ENCODE assay signal across 1 cellular context in genomic region chr20:41006936-41007871, GRCh38.
TF ChIP-seq lines count a peak whose summit lies in the region.

No MANE protein-coding gene starts in this region.

TF ChIP-seq in HepG2, 621 proteins besides CTCF, POLR2A, EP300 and RAD21 (continues in another document):
- no peak for TF ChIP-seq SNAPC5 (CRISPR knock-in tag; IDR thresholded peaks at IDR 0.05; ENCODE audit: borderline replicate concordance)
- no peak for TF ChIP-seq ZNF484 (CRISPR knock-in tag; IDR thresholded peaks at IDR 0.05; ENCODE audit: borderline replicate concordance, low read depth)
- 0 out of 2 replicates have a peak, but pooled peaks have one; percentile 67 for TF ChIP-seq ZNF737 (CRISPR knock-in tag; IDR thresholded peaks at IDR 0.05; ENCODE audit: borderline replicate concordance)
- TF ChIP-seq HIVEP1 (CRISPR knock-in tag; IDR thresholded peaks at IDR 0.05): peak; percentile 62; the same call in 1 of the 2 replicates
- peak; percentile 64; the same call in 1 of the 2 replicates for TF ChIP-seq ZNF619 (CRISPR knock-in tag; IDR thresholded peaks at IDR 0.05)
- no peak for TF ChIP-seq NR2F6 (IDR thresholded peaks at IDR 0.05)
- no peak for TF ChIP-seq NR2F6 (CRISPR knock-in tag; IDR thresholded peaks at IDR 0.05)
- TF ChIP-seq ZNF326 (CRISPR knock-in tag; IDR thresholded peaks at IDR 0.05; ENCODE audit: borderline replicate concordance): no peak
- peak; percentile 67; the same call in 1 of the 2 replicates for TF ChIP-seq MTERF4 (CRISPR knock-in tag; IDR thresholded peaks at IDR 0.05)
- TF ChIP-seq ATF7 (IDR thresholded peaks at IDR 0.05): no peak
- TF ChIP-seq ATF7 (CRISPR knock-in tag; IDR thresholded peaks at IDR 0.05): no peak
- 0 out of 2 replicates have a peak, but pooled peaks have one; percentile 22 for TF ChIP-seq ZNF280B (CRISPR knock-in tag; IDR thresholded peaks at IDR 0.05; ENCODE audit: borderline replicate concordance)
- no peak for TF ChIP-seq XRCC5 (optimal IDR thresholded peaks at IDR 0.05; ENCODE audit: low read length)
- 0 out of 2 replicates have a peak, but pooled peaks have one; percentile 27 for TF ChIP-seq NFAT5 (CRISPR knock-in tag; IDR thresholded peaks at IDR 0.05)
- TF ChIP-seq STAT5B (CRISPR knock-in tag; IDR thresholded peaks at IDR 0.05): no peak
- TF ChIP-seq DRAP1 (CRISPR knock-in tag; IDR thresholded peaks at IDR 0.05): peak; percentile 75; the same call in 1 of the 2 replicates
- no peak for TF ChIP-seq YY1 (IDR thresholded peaks at IDR 0.05; ENCODE audit: insufficient read depth, insufficient replicate concordance, low read depth, low read length)
- no peak for TF ChIP-seq HMGXB4 (CRISPR knock-in tag; IDR thresholded peaks at IDR 0.05; ENCODE audit: borderline replicate concordance in 1 of 2, low read depth in 1 of 2)
- TF ChIP-seq ZNF776 (CRISPR knock-in tag; IDR thresholded peaks at IDR 0.05): 0 out of 2 replicates have a peak, but pooled peaks have one; percentile 57
- TF ChIP-seq NFKB2 (CRISPR knock-in tag; IDR thresholded peaks at IDR 0.05; ENCODE audit: borderline replicate concordance): 0 out of 2 replicates have a peak, but pooled peaks have one; percentile 55
- TF ChIP-seq FIP1L1 (IDR thresholded peaks at IDR 0.05; ENCODE audit: borderline replicate concordance, insufficient read depth, low read depth, low read length): no peak
- peak; percentile 51; the same call in 1 of the 2 replicates for TF ChIP-seq CEBPB (IDR thresholded peaks at IDR 0.05; ENCODE audit: borderline replicate concordance, low read depth, low read length)
- TF ChIP-seq ZNF687 (CRISPR knock-in tag; IDR thresholded peaks at IDR 0.05): peak; percentile 53
- TF ChIP-seq NFE2L1 (CRISPR knock-in tag; IDR thresholded peaks at IDR 0.05; ENCODE audit: borderline replicate concordance): 0 out of 2 replicates have a peak, but pooled peaks have one; percentile 38
- TF ChIP-seq ZNF281 (CRISPR knock-in tag; IDR thresholded peaks at IDR 0.05; ENCODE audit: borderline replicate concordance): peak; percentile 80
- TF ChIP-seq MYC (CRISPR knock-in tag; IDR thresholded peaks at IDR 0.05; ENCODE audit: borderline replicate concordance): peak; percentile 36; the same call in 1 of the 2 replicates
- TF ChIP-seq ZNF629 (CRISPR knock-in tag; conservative IDR thresholded peaks at IDR 0.05): 0 out of 2 replicates have a peak, but pooled peaks have one; percentile 21
- peak; percentile 81; the same call in 1 of the 2 replicates for TF ChIP-seq ZNF225 (CRISPR knock-in tag; IDR thresholded peaks at IDR 0.05)
- TF ChIP-seq KLF13 (CRISPR knock-in tag; IDR thresholded peaks at IDR 0.05): 0 out of 2 replicates have a peak, but pooled peaks have one; percentile 42
- TF ChIP-seq SOX6 (IDR thresholded peaks at IDR 0.05): no peak
- TF ChIP-seq SOX6 (CRISPR knock-in tag; IDR thresholded peaks at IDR 0.05): peak; percentile 12; the same call in 1 of the 2 replicates
- TF ChIP-seq ZMYM4 (CRISPR knock-in tag; IDR thresholded peaks at IDR 0.05): 0 out of 2 replicates have a peak, but pooled peaks have one; percentile 32
- 0 out of 2 replicates have a peak, but pooled peaks have one; percentile 33 for TF ChIP-seq SALL2 (CRISPR knock-in tag; IDR thresholded peaks at IDR 0.05)
- TF ChIP-seq PRDM10 (CRISPR knock-in tag; IDR thresholded peaks at IDR 0.05; ENCODE audit: low read depth): peak; percentile 83; the same call in 1 of the 2 replicates
